9 cellular contexts compared by ENCODE assay signal in genomic region chr7:142391191-142391992, GRCh38.
DNase-seq lines count a peak whose midpoint lies in the region; ATAC-seq and TF ChIP-seq lines count a peak whose summit lies in the region.
"Had no signal": no experiment of that assay in that cellular context is flagged by ENCODE, and none has a peak within 500 bp of the region (broad histone marks: within the 10 kb centered on the region; RNA-seq: fewer than 3 reads in every experiment).

No MANE protein-coding gene starts in this region.

- DNase-seq in Daoy (ENCODE audit: low read depth), result peak; percentile 72
- peak; percentile 47 for DNase-seq in activated T-cell treated with anti-CD3 and anti-CD28 coated beads for 48 hours (ENCODE audit: low read depth)
- DNase-seq in inferior parietal cortex (ENCODE audit: extremely low spot score), result peak; percentile 20
- DNase-seq in COLO829 (ENCODE audit: low spot score), result no peak
- no peak for DNase-seq in globus pallidus (ENCODE audit: low spot score)
- DNase-seq in coronary artery (ENCODE audit: low spot score), result no peak

- no peak overlapping the region for H3K4me3 ChIP-seq in coronary artery
- H3K4me3 ChIP-seq: thoracic aorta had no signal

- ATAC-seq in GM18861 (IDR thresholded peaks at IDR 0.05; ENCODE audit: unreplicated experiment), result no peak

- no peak overlapping the region for H3K27ac ChIP-seq in coronary artery
- H3K27ac ChIP-seq: thoracic aorta had no signal

- TF ChIP-seq CTCF in LNCAP (IDR thresholded peaks at IDR 0.05) (peak; percentile 31; the same call in 1 of the 2 replicates), coronary artery (IDR thresholded peaks at IDR 0.05) (no peak)

Comparison
In these comparisons a context has a peak if more than half of its experiments do, and no peak if none do; other contexts are left out.
1. DNase-seq: peak in Daoy (single experiment), activated T-cell treated with anti-CD3 and anti-CD28 coated beads for 48 hours (single experiment) and inferior parietal cortex (single experiment); none in COLO829 (single experiment), globus pallidus (single experiment) and coronary artery (single experiment).